In the genomic region with DNA sequence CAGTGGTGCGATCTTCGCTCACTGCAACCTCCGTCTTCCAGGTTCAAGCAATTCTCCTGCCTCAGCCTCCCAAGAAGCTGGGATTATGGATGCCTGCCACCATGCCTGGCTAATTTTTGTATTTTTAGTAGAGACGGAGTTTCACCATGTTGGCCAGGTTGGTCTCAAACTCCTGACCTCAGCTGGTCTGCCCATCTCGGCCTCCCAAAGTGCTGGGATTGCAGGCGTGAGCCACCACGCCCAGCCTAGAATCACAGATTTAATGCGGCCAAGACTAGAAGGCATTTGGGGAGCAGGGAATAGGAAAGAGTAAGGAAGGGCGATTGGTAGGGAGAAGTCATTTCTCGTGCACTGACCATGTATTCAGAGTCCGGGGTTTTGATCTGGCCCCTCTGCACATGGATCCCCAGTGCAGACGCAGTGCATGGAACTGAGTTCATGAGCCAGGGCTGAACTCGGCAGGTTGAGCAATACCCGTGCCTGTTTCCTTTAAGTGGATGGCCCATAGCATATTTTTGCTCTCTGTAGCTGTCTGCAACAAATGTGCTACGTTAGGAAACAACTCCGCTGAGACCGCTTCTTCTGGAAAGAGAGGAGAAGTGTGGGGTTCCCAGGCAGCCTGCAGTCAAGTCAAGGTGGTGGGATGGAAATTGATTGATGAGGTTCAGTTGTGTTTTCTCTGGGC, we compare ENCODE assay signal across 19 cellular contexts. TPM values are rescaled to one million over a fixed set of nuclear protein-coding genes. Genes with fewer than 3 reads are reported as not detected.
"Had no signal": no experiment of that assay in that cellular context is flagged by ENCODE, and none has a peak within 500 bp of the region (broad histone marks: within the 10 kb centered on the region; RNA-seq: fewer than 3 reads in every experiment).

No MANE protein-coding gene starts in this region.

- H3K9me3 ChIP-seq: lower lobe of right lung, neutrophil had no signal

- H3K4me3 Mint-ChIP-seq: activated CD4-positive, alpha-beta T cell treated with anti-CD3 and anti-CD28 coated beads for 36 hours; activated CD8-positive, alpha-beta T cell treated with anti-CD3 and anti-CD28 coated beads for 36 hours; activated naive CD4-positive, alpha-beta T cell treated with anti-CD3 and anti-CD28 coated beads for 36 hours; naive thymus-derived CD4-positive, alpha-beta T cell; T-cell had no signal

- H3K36me3 ChIP-seq: lower lobe of right lung, neutrophil, WERI-Rb-1 had no signal

- DNase-seq: activated CD4-positive, alpha-beta T cell treated with anti-CD3 and anti-CD28 coated beads for 36 hours; activated CD8-positive, alpha-beta memory T cell treated with anti-CD3 and anti-CD28 coated beads, Interleukin-2, amount 50 U/mL, for 4 hours; activated CD8-positive, alpha-beta T cell treated with anti-CD3 and anti-CD28 coated beads for 36 hours; activated naive CD4-positive, alpha-beta T cell treated with anti-CD3 and anti-CD28 coated beads for 36 hours; central memory CD4-positive, alpha-beta T cell; effector memory CD4-positive, alpha-beta T cell; hippocampal formation; kidney glomerular epithelial cell; lower lobe of right lung; naive thymus-derived CD4-positive, alpha-beta T cell; right cardiac atrium; stimulated activated CD4-positive, alpha-beta T cell treated with anti-CD3 and anti-CD28 coated beads, Interleukin-12 subunit alpha, Interleukin-12 subunit beta, amount 100 ng/mL, for 4 hours; stimulated activated CD4-positive, alpha-beta T cell treated with anti-CD3 and anti-CD28 coated beads, Interleukin-2, amount 100 ng/mL, for 48 hours; stimulated activated naive CD4-positive, alpha-beta T cell treated with Interleukin-2 at 50 U/mL for 16 hours; T-cell; T1000; WERI-Rb-1 had no signal

- ATAC-seq: activated CD4-positive, alpha-beta T cell treated with anti-CD3 and anti-CD28 coated beads for 36 hours; activated CD8-positive, alpha-beta T cell treated with anti-CD3 and anti-CD28 coated beads for 36 hours; lower lobe of right lung; naive thymus-derived CD4-positive, alpha-beta T cell; right cardiac atrium; T-cell had no signal

- H3K27ac ChIP-seq: epithelial cell of prostate, lower lobe of right lung, neutrophil, WERI-Rb-1 had no signal

- H3K4me3 ChIP-seq: lower lobe of right lung had no signal

- H3K36me3 Mint-ChIP-seq: naive thymus-derived CD4-positive, alpha-beta T cell; T-cell had no signal

- H3K4me1 Mint-ChIP-seq: activated CD4-positive, alpha-beta T cell treated with anti-CD3 and anti-CD28 coated beads for 36 hours had no signal

- H3K9me3 Mint-ChIP-seq: activated CD8-positive, alpha-beta T cell treated with anti-CD3 and anti-CD28 coated beads for 36 hours; activated naive CD4-positive, alpha-beta T cell treated with anti-CD3 and anti-CD28 coated beads for 36 hours; T-cell had no signal

- H3K27ac Mint-ChIP-seq: activated CD4-positive, alpha-beta T cell treated with anti-CD3 and anti-CD28 coated beads for 36 hours; activated CD8-positive, alpha-beta T cell treated with anti-CD3 and anti-CD28 coated beads for 36 hours; activated naive CD4-positive, alpha-beta T cell treated with anti-CD3 and anti-CD28 coated beads for 36 hours; T-cell had no signal

RNA-seq across cellular contexts. Expression of gene HMCN2, which starts 3.4 kb away (rescaled TPM):
- total RNA-seq: activated CD8-positive, alpha-beta T cell treated with anti-CD3 and anti-CD28 coated beads for 36 hours; activated naive CD4-positive, alpha-beta T cell treated with anti-CD3 and anti-CD28 coated beads for 36 hours; naive thymus-derived CD4-positive, alpha-beta T cell had no signal
- polyA plus RNA-seq: naive thymus-derived CD4-positive, alpha-beta T cell had no signal
